ENCODE assay signal across 33 cellular contexts in genomic region chr9:122172131-122172530, GRCh38. TPM values are rescaled to one million over a fixed set of nuclear protein-coding genes. Genes with fewer than 3 reads are reported as not detected.
"Had no signal": no experiment of that assay in that cellular context is flagged by ENCODE, and none has a peak within 500 bp of the region (broad histone marks: within the 10 kb centered on the region; RNA-seq: fewer than 3 reads in every experiment).

No MANE protein-coding gene starts in this region.

- H3K4me3 ChIP-seq: left lung, lower lobe of right lung, neural progenitor cell, right atrium auricular region, right lobe of liver, smooth muscle cell, tibial nerve, uterus had no signal

- H3K4me1 Mint-ChIP-seq: mesothelial cell of epicardium; naive B cell; natural killer cell; nephron progenitor cell; neural progenitor cell; stimulated activated memory B cell treated with anti-CD40 and anti-IgM and Interleukin-4, amounts not matched to agents 10 μg/mL and 1 μg/mL and 100 μg/mL, for 72 hours; stimulated activated naive CD8-positive, alpha-beta T cell treated with anti-CD3 and anti-CD28 coated beads, Interleukin-15, amount 100 ng/mL, for 72 hours had no signal

- H2AFZ ChIP-seq: neural progenitor cell, parathyroid adenoma had no signal

- H3K9me3 Mint-ChIP-seq: mesothelial cell of epicardium; natural killer cell; neural progenitor cell; stimulated activated naive CD8-positive, alpha-beta T cell treated with anti-CD3 and anti-CD28 coated beads, Interleukin-15, amount 100 ng/mL, for 72 hours; type B pancreatic cell had no signal

- H3K4me2 ChIP-seq: neural progenitor cell, smooth muscle cell had no signal

- H3K27ac Mint-ChIP-seq: mesothelial cell of epicardium; natural killer cell; nephron progenitor cell; neural progenitor cell; stimulated activated memory B cell treated with anti-CD40 and anti-IgM and Interleukin-4, amounts not matched to agents 10 μg/mL and 1 μg/mL and 100 μg/mL, for 72 hours; type B pancreatic cell had no signal

- H3K27ac ChIP-seq: left lung, lower lobe of right lung, neural progenitor cell, neutrophil, parathyroid adenoma, right atrium auricular region, right lobe of liver, tibial nerve, uterus had no signal

- H3K27me3 ChIP-seq: right atrium auricular region, right lobe of liver, uterus had no signal

- H3K9ac ChIP-seq: neural progenitor cell, parathyroid adenoma had no signal

- H3K9me3 ChIP-seq: left lung, lower lobe of right lung, neutrophil, right atrium auricular region, right lobe of liver, tibial nerve, uterus had no signal

- H3K4me1 ChIP-seq: left lung, lower lobe of right lung, neural progenitor cell, parathyroid adenoma, right atrium auricular region, right lobe of liver, tibial nerve, uterus had no signal

- H3K4me3 Mint-ChIP-seq: mesothelial cell of epicardium; naive B cell; natural killer cell; nephron progenitor cell; neural progenitor cell; stimulated activated memory B cell treated with anti-CD40 and anti-IgM and Interleukin-4, amounts not matched to agents 10 μg/mL and 1 μg/mL and 100 μg/mL, for 72 hours; stimulated activated naive CD8-positive, alpha-beta T cell treated with anti-CD3 and anti-CD28 coated beads, Interleukin-15, amount 100 ng/mL, for 72 hours; type B pancreatic cell had no signal

- H3K36me3 ChIP-seq: left lung, lower lobe of right lung, neural progenitor cell, neutrophil, right atrium auricular region, right lobe of liver, tibial nerve, uterus had no signal

- H3K36me3 Mint-ChIP-seq: mesothelial cell of epicardium; natural killer cell; neural progenitor cell; stimulated activated memory B cell treated with anti-CD40 and anti-IgM and Interleukin-4, amounts not matched to agents 10 μg/mL and 1 μg/mL and 100 μg/mL, for 72 hours; type B pancreatic cell had no signal

- H3K79me2 ChIP-seq: parathyroid adenoma had no signal

- DNase-seq: kidney glomerular epithelial cell; left cardiac atrium; left lung; lower lobe of right lung; mesendoderm; naive B cell; natural killer cell; nephron progenitor cell; occipital lobe; right lobe of liver; stimulated activated CD4-positive, alpha-beta T cell treated with anti-CD3 and anti-CD28 coated beads, Interleukin-1b, Interleukin-23, amount 100 ng/mL, for 48 hours; stimulated activated CD4-positive, alpha-beta T cell treated with anti-CD3 and anti-CD28 coated beads, Interleukin-2, amount 100 ng/mL, for 48 hours; stimulated activated CD4-positive, alpha-beta T cell treated with anti-CD3 and anti-CD28 coated beads, Interleukin-4, amount 100 ng/mL, for 4 hours; stimulated activated CD8-positive, alpha-beta memory T cell treated with anti-CD3 and anti-CD28 coated beads, Interleukin-4, amount 100 ng/mL, for 48 hours; stimulated activated naive CD4-positive, alpha-beta T cell treated with Interleukin-2 at 50 U/mL for 16 hours; stimulated activated naive CD8-positive, alpha-beta T cell treated with anti-CD3 and anti-CD28 coated beads, Interleukin-15, amount 100 ng/mL, for 72 hours; substantia nigra; uterus had no signal

RNA-seq across cellular contexts. Expression of gene MORN5, which starts 12.4 kb away (rescaled TPM):
- total RNA-seq: left cardiac atrium, liver, mesothelial cell of epicardium, mononuclear cell, natural killer cell, osteocyte, pulmonary artery endothelial cell, right atrium auricular region, right lobe of liver, skeletal muscle tissue, smooth muscle cell had no signal
- polyA plus RNA-seq: keratinocyte, liver, smooth muscle cell had no signal

RNA-seq across cellular contexts. Expression of gene LHX6, which starts 56.6 kb away (rescaled TPM):
- total RNA-seq: natural killer cell, osteocyte, smooth muscle cell had no signal
- polyA plus RNA-seq: smooth muscle cell had no signal
